8 cellular contexts compared by ENCODE assay signal in genomic region chr1:3483801-3484444, GRCh38. TPM values are rescaled to one million over a fixed set of nuclear protein-coding genes. Genes with fewer than 3 reads are reported as not detected.
DNase-seq lines count a peak whose midpoint lies in the region; ATAC-seq and TF ChIP-seq lines count a peak whose summit lies in the region.

No MANE protein-coding gene starts in this region.

- intact Hi-C loops in left lung (cut with DNase I): no loop called here

- H3K36me3 Mint-ChIP-seq in T-helper 17 cell (ENCODE audit: low read depth): peaks cover 1% of the 10 kb centered on the region

- H3K4me1 Mint-ChIP-seq in T-helper 17 cell: peaks cover 2% of the 10 kb centered on the region

- H3K36me3 ChIP-seq in left lung: no peaks in the 10 kb centered on the region

- no peak overlapping the region for H3K27ac Mint-ChIP-seq in T-helper 17 cell

- H3K4me3 ChIP-seq in left lung: no peak overlapping the region

- H3K9me3 ChIP-seq in T-helper 17 cell (ENCODE audit: control insufficient read depth, low read length, poor library complexity, severe bottlenecking) (peaks cover 4% of the 10 kb centered on the region), left lung (peaks cover 0 to 2% of the 10 kb centered on the region in 2 donors)

- H3K4me3 Mint-ChIP-seq in T-helper 17 cell: no peak overlapping the region

- no peak overlapping the region for H3K27ac ChIP-seq in left lung

- no peaks in the 10 kb centered on the region for H3K27me3 Mint-ChIP-seq in T-helper 17 cell

- H3K27me3 ChIP-seq in left lung: peaks cover 0 to 16% of the 10 kb centered on the region in 2 donors

- peak; percentile 50 for ATAC-seq in T-helper 17 cell
- ATAC-seq in left lung: peak; percentile 54
- no peak for ATAC-seq in HG02970 (IDR thresholded peaks at IDR 0.05; ENCODE audit: low FRiP score, unreplicated experiment)

- DNase-seq in activated CD4-positive, alpha-beta T cell treated with anti-CD3 and anti-CD28 coated beads for 24 hours (ENCODE audit: low read depth in 2 of 2): peak; percentile 8 to 41
- no peak for DNase-seq in activated CD4-positive, alpha-beta T cell treated with anti-CD3 and anti-CD28 coated beads for 1 hour
- DNase-seq in T-helper 17 cell (peak in 1 of 3 donors; percentile 32), T47D (ENCODE audit: low read depth in 1 of 2, low spot score in 1 of 2) (peak; percentile 39 to 43), left lung (no peak), NCI-H2107 (lab: John Stamatoyannopoulos, UW) (no peak)
- DNase-seq in stimulated activated CD8-positive, alpha-beta memory T cell treated with anti-CD3 and anti-CD28 coated beads, Interleukin-7, amount 100 ng/mL, for 24 hours (ENCODE audit: low read depth): peak; percentile 20

- in situ Hi-C loops in T47D (cut with HindIII; ENCODE audit: low pct_unique_long_range_greater_than_20kb, low sequenced_read_pairs): no loop called here

- TF ChIP-seq CTCF in left lung (IDR thresholded peaks at IDR 0.05): peak; percentile 70 to 85

- no peaks in the 10 kb centered on the region for H3K4me1 ChIP-seq in left lung

RNA-seq across cellular contexts. Expression of gene ARHGEF16, which starts 29.5 kb away (rescaled TPM):
- total RNA-seq in T-helper 17 cell (under 1 TPM in 1 of 2 donors, not detected in 1; 0.10 TPM), left lung (10 to 100 TPM; 10.3 to 11.8 TPM)

Comparison
In these comparisons a context has a peak if more than half of its experiments do, and no peak if none do; other contexts are left out.
1. DNase-seq: peak in activated CD4-positive, alpha-beta T cell treated with anti-CD3 and anti-CD28 coated beads for 24 hours (2 of 2), T47D (2 of 2) and stimulated activated CD8-positive, alpha-beta memory T cell treated with anti-CD3 and anti-CD28 coated beads, Interleukin-7, amount 100 ng/mL, for 24 hours (single experiment); none in activated CD4-positive, alpha-beta T cell treated with anti-CD3 and anti-CD28 coated beads for 1 hour (single experiment), left lung (0 of 2) and NCI-H2107 (single experiment).
2. RNA of gene ARHGEF16, which starts 29.5 kb away (total RNA-seq): 10.3 to 11.8 TPM in left lung; 0.10 TPM in T-helper 17 cell; every median in the first group is over 10 times any median in the second.